Comparison of ENCODE assay signal across 22 cellular contexts in genomic region chr9:132283863-132284262, GRCh38.
DNase-seq lines count a peak whose midpoint lies in the region; ATAC-seq and TF ChIP-seq lines count a peak whose summit lies in the region.
"Had no signal": no experiment of that assay in that cellular context is flagged by ENCODE, and none has a peak within 500 bp of the region (broad histone marks: within the 10 kb centered on the region; RNA-seq: fewer than 3 reads in every experiment).

No MANE protein-coding gene starts in this region.

- no peaks in the 10 kb centered on the region for H3K9me3 Mint-ChIP-seq in stimulated activated naive CD8-positive, alpha-beta T cell treated with anti-CD3 and anti-CD28 coated beads, Interleukin-15, amount 100 ng/mL, for 72 hours
- no peaks in the 10 kb centered on the region for H3K9me3 Mint-ChIP-seq in activated T-helper 1 cell treated with anti-CD3 and anti-CD28 coated beads, Interleukin-12 subunit alpha, Interleukin-12 subunit beta, Interleukin-2, Interleukin-4 antibody, amounts not matched to agents 30 ng/mL and 10 ng/mL and 1 ng/mL, durations not matched to agents 14 hours and 24 hours and 36 hours
- H3K9me3 Mint-ChIP-seq: activated naive CD4-positive, alpha-beta T cell treated with anti-CD3 and anti-CD28 coated beads, Interleukin-2, amount 50 U/mL, for 72 hours; central memory CD8-positive, alpha-beta T cell; effector memory CD8-positive, alpha-beta T cell had no signal

- ATAC-seq in stimulated activated naive CD8-positive, alpha-beta T cell treated with anti-CD3 and anti-CD28 coated beads, Interleukin-15, amount 100 ng/mL, for 72 hours: no peak
- no peak for ATAC-seq in stimulated activated naive CD8-positive, alpha-beta T cell treated with anti-CD3 and anti-CD28 coated beads, Interleukin-15, Interleukin-2, amounts not matched to agents 100 U/mL and 50 U/mL, for 24 hours
- ATAC-seq: effector memory CD8-positive, alpha-beta T cell; left lobe of liver; sciatic nerve had no signal

- H3K27ac Mint-ChIP-seq in stimulated activated naive CD8-positive, alpha-beta T cell treated with anti-CD3 and anti-CD28 coated beads, Interleukin-15, amount 100 ng/mL, for 72 hours: peak overlapping the region; percentile 37 to 79
- peak overlapping the region; percentile 13 for H3K27ac Mint-ChIP-seq in activated T-helper 1 cell treated with anti-CD3 and anti-CD28 coated beads, Interleukin-12 subunit alpha, Interleukin-12 subunit beta, Interleukin-2, Interleukin-4 antibody, amounts not matched to agents 30 ng/mL and 10 ng/mL and 1 ng/mL, durations not matched to agents 14 hours and 24 hours and 36 hours
- H3K27ac Mint-ChIP-seq: effector memory CD8-positive, alpha-beta T cell had no signal

- no peak overlapping the region for H3K4me3 ChIP-seq in esophagus muscularis mucosa
- H3K4me3 ChIP-seq: SJSA1, vagina had no signal

- H3K9me3 ChIP-seq in esophagus muscularis mucosa: no peaks in the 10 kb centered on the region
- H3K9me3 ChIP-seq: SJSA1, vagina had no signal

- no peak for TF ChIP-seq POLR2A in esophagus muscularis mucosa (IDR thresholded peaks at IDR 0.05; ENCODE audit: low read depth)

- no peak for TF ChIP-seq EP300 in esophagus muscularis mucosa (IDR thresholded peaks at IDR 0.05)

- H3K4me1 ChIP-seq in esophagus muscularis mucosa: peaks cover 3 to 9% (median 5%) of the 10 kb centered on the region in 4 donors
- H3K4me1 ChIP-seq: SJSA1, vagina had no signal

- peaks cover 8% of the 10 kb centered on the region for H3K4me1 Mint-ChIP-seq in stimulated activated naive CD8-positive, alpha-beta T cell treated with anti-CD3 and anti-CD28 coated beads, Interleukin-15, amount 100 ng/mL, for 72 hours
- H3K4me1 Mint-ChIP-seq in activated T-helper 1 cell treated with anti-CD3 and anti-CD28 coated beads, Interleukin-12 subunit alpha, Interleukin-12 subunit beta, Interleukin-2, Interleukin-4 antibody, amounts not matched to agents 30 ng/mL and 10 ng/mL and 1 ng/mL, durations not matched to agents 14 hours and 24 hours and 36 hours (ENCODE audit: low read depth): no peaks in the 10 kb centered on the region

- no peak overlapping the region for H3K27ac ChIP-seq in esophagus muscularis mucosa (replicated peaks in 1 of 4)
- H3K27ac ChIP-seq: HL-60, SJSA1, vagina had no signal

- WGBS in esophagus muscularis mucosa: 79% methylated on average over 6 of the region's 7 CpGs

- H3K36me3 Mint-ChIP-seq in activated T-helper 1 cell treated with anti-CD3 and anti-CD28 coated beads, Interleukin-12 subunit alpha, Interleukin-12 subunit beta, Interleukin-2, Interleukin-4 antibody, amounts not matched to agents 30 ng/mL and 10 ng/mL and 1 ng/mL, durations not matched to agents 14 hours and 24 hours and 36 hours (ENCODE audit: low read depth): peaks cover 51% of the 10 kb centered on the region

- intact Hi-C loops in activated T-helper 1 cell treated with anti-CD3 and anti-CD28 coated beads, Interleukin-12 subunit alpha, Interleukin-12 subunit beta, Interleukin-2, Interleukin-4 antibody, amounts not matched to agents 30 ng/mL and 10 ng/mL and 1 ng/mL, durations not matched to agents 14 hours and 24 hours and 36 hours (cut with micrococcal nuclease): no loop called here
- intact Hi-C loops in head of caudate nucleus (cut with DNase I): loop anchor here (10.0 kb wide), 1 partner anchor 61 kb away; no protein-coding TSS in a partner anchor
- intact Hi-C loops in esophagus muscularis mucosa (cut with DNase I): loop anchor here (10.0 kb wide), 1 partner anchor 61 kb away; no protein-coding TSS in a partner anchor

- H3K4me3 Mint-ChIP-seq in stimulated activated naive CD8-positive, alpha-beta T cell treated with anti-CD3 and anti-CD28 coated beads, Interleukin-15, amount 100 ng/mL, for 72 hours: no peak overlapping the region
- no peak overlapping the region for H3K4me3 Mint-ChIP-seq in activated T-helper 1 cell treated with anti-CD3 and anti-CD28 coated beads, Interleukin-12 subunit alpha, Interleukin-12 subunit beta, Interleukin-2, Interleukin-4 antibody, amounts not matched to agents 30 ng/mL and 10 ng/mL and 1 ng/mL, durations not matched to agents 14 hours and 24 hours and 36 hours
- H3K4me3 Mint-ChIP-seq: central memory CD8-positive, alpha-beta T cell; effector memory CD8-positive, alpha-beta T cell had no signal

- no peak for TF ChIP-seq CTCF in esophagus muscularis mucosa (IDR thresholded peaks at IDR 0.05)

- no peaks in the 10 kb centered on the region for H3K27me3 ChIP-seq in esophagus muscularis mucosa
- H3K27me3 ChIP-seq: SJSA1, vagina had no signal

- no peaks in the 10 kb centered on the region for H3K27me3 Mint-ChIP-seq in stimulated activated naive CD8-positive, alpha-beta T cell treated with anti-CD3 and anti-CD28 coated beads, Interleukin-15, amount 100 ng/mL, for 72 hours
- no peaks in the 10 kb centered on the region for H3K27me3 Mint-ChIP-seq in activated T-helper 1 cell treated with anti-CD3 and anti-CD28 coated beads, Interleukin-12 subunit alpha, Interleukin-12 subunit beta, Interleukin-2, Interleukin-4 antibody, amounts not matched to agents 30 ng/mL and 10 ng/mL and 1 ng/mL, durations not matched to agents 14 hours and 24 hours and 36 hours (ENCODE audit: insufficient read depth)
- H3K27me3 Mint-ChIP-seq: central memory CD8-positive, alpha-beta T cell; effector memory CD8-positive, alpha-beta T cell had no signal

- peaks cover 66 to 100% (median 93%) of the 10 kb centered on the region in 4 donors for H3K36me3 ChIP-seq in esophagus muscularis mucosa

- DNase-seq in stimulated activated naive CD8-positive, alpha-beta T cell treated with anti-CD3 and anti-CD28 coated beads, Interleukin-15, amount 100 ng/mL, for 72 hours: no peak
- DNase-seq in stimulated activated naive CD8-positive, alpha-beta T cell treated with anti-CD3 and anti-CD28 coated beads, Interleukin-15, Interleukin-2, amounts not matched to agents 100 U/mL and 50 U/mL, for 24 hours: no peak
- DNase-seq in activated T-helper 1 cell treated with anti-CD3 and anti-CD28 coated beads, Interleukin-12 subunit alpha, Interleukin-12 subunit beta, Interleukin-2, Interleukin-4 antibody, amounts not matched to agents 30 ng/mL and 10 ng/mL and 1 ng/mL, durations not matched to agents 14 hours and 24 hours and 36 hours (ENCODE audit: low spot score): no peak
- peak in 29 of 42 donors; percentile 20 to 82 (median 47) for DNase-seq in head of caudate nucleus
- DNase-seq in NCI-H526 treated with DMSO at 0.1 percent for 48 hours (lab: John Stamatoyannopoulos, UW): no peak
- DNase-seq in NCI-H2029 treated with DMSO at 0.1 percent for 48 hours (lab: John Stamatoyannopoulos, UW): no peak
- no peak for DNase-seq in esophagus muscularis mucosa (ENCODE audit: extremely low spot score)
- DNase-seq in HPDE6-E6E7 (ENCODE audit: extremely low spot score): no peak
- DNase-seq: activated CD4-positive, alpha-beta T cell treated with anti-CD3 and anti-CD28 coated beads for 1 hour; effector memory CD8-positive, alpha-beta T cell; GOT3; KBM-7; NCI-H1092 treated with DMSO at 0.1 percent for 48 hours; NCI-H748 treated with DMSO at 0.1 percent for 48 hours; OCI-M1 had no signal

Comparison
In these comparisons a context has a peak if more than half of its experiments do, and no peak if none do; other contexts are left out.
1. DNase-seq: peak in head of caudate nucleus (29 of 42); none in stimulated activated naive CD8-positive, alpha-beta T cell treated with anti-CD3 and anti-CD28 coated beads, Interleukin-15, amount 100 ng/mL, for 72 hours (0 of 2), stimulated activated naive CD8-positive, alpha-beta T cell treated with anti-CD3 and anti-CD28 coated beads, Interleukin-15, Interleukin-2, amounts not matched to agents 100 U/mL and 50 U/mL, for 24 hours (single experiment), activated T-helper 1 cell treated with anti-CD3 and anti-CD28 coated beads, Interleukin-12 subunit alpha, Interleukin-12 subunit beta, Interleukin-2, Interleukin-4 antibody, amounts not matched to agents 30 ng/mL and 10 ng/mL and 1 ng/mL, durations not matched to agents 14 hours and 24 hours and 36 hours (single experiment), NCI-H526 treated with DMSO at 0.1 percent for 48 hours (single experiment), NCI-H2029 treated with DMSO at 0.1 percent for 48 hours (single experiment), esophagus muscularis mucosa (single experiment) and HPDE6-E6E7 (single experiment).